ENCODE assay signal across 2 cellular contexts in the genomic region with DNA sequence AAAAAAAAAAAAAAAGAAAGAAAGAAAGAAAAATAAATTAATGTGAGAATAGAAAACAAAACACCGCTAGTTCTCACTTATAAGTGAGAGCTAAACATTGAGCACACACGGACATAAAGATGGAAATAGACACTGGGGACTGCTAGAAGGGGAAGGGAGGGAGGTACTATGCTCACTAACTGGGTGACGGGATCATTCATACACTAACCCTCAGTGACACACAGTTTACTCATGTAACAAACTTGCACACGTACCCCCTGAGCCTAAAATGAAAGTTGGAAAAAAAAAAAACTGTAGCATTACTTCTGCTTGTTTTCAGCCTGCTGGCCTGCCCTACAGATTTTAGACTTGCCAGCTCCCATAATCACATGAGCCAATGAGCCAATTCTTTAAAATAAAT.
TF ChIP-seq lines count a peak whose summit lies in the region.

No MANE protein-coding gene starts in this region.

TF ChIP-seq in SK-N-SH treated with all-trans-retinoic acid at 6 μM for 48 hours, 23 proteins besides CTCF, POLR2A, EP300 and RAD21:
- no peak for TF ChIP-seq RARB (CRISPR knock-in tag; IDR thresholded peaks at IDR 0.05)
- TF ChIP-seq, protein P1, sequence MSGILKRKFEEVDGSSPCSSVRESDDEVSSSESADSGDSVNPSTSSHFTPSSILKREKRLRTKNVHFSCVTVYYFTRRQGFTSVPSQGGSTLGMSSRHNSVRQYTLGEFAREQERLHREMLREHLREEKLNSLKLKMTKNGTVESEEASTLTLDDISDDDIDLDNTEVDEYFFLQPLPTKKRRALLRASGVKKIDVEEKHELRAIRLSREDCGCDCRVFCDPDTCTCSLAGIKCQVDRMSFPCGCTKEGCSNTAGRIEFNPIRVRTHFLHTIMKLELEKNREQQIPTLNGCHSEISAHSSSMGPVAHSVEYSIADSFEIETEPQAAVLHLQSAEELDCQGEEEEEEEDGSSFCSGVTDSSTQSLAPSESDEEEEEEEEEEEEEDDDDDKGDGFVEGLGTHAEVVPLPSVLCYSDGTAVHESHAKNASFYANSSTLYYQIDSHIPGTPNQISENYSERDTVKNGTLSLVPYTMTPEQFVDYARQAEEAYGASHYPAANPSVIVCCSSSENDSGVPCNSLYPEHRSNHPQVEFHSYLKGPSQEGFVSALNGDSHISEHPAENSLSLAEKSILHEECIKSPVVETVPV (CRISPR knock-in tag; IDR thresholded peaks at IDR 0.05), result no peak
- TF ChIP-seq CSDC2 (CRISPR knock-in tag; IDR thresholded peaks at IDR 0.05), result no peak
- TF ChIP-seq, protein P2, sequence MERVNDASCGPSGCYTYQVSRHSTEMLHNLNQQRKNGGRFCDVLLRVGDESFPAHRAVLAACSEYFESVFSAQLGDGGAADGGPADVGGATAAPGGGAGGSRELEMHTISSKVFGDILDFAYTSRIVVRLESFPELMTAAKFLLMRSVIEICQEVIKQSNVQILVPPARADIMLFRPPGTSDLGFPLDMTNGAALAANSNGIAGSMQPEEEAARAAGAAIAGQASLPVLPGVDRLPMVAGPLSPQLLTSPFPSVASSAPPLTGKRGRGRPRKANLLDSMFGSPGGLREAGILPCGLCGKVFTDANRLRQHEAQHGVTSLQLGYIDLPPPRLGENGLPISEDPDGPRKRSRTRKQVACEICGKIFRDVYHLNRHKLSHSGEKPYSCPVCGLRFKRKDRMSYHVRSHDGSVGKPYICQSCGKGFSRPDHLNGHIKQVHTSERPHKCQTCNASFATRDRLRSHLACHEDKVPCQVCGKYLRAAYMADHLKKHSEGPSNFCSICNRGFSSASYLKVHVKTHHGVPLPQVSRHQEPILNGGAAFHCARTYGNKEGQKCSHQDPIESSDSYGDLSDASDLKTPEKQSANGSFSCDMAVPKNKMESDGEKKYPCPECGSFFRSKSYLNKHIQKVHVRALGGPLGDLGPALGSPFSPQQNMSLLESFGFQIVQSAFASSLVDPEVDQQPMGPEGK (CRISPR knock-in tag; IDR thresholded peaks at IDR 0.05; ENCODE audit: borderline replicate concordance), result no peak
- no peak for TF ChIP-seq SNAI2 (CRISPR knock-in tag; IDR thresholded peaks at IDR 0.05)
- TF ChIP-seq ZC3H10 (CRISPR knock-in tag; IDR thresholded peaks at IDR 0.05), result no peak
- no peak for TF ChIP-seq GLIS3 (CRISPR knock-in tag; IDR thresholded peaks at IDR 0.05)
- TF ChIP-seq TCF4 (CRISPR knock-in tag; IDR thresholded peaks at IDR 0.05; ENCODE audit: borderline replicate concordance), result no peak
- TF ChIP-seq ZFP3 (CRISPR knock-in tag; IDR thresholded peaks at IDR 0.05), result no peak
- TF ChIP-seq ISL1 (CRISPR knock-in tag; IDR thresholded peaks at IDR 0.05), result no peak
- TF ChIP-seq OSR1 (CRISPR knock-in tag; IDR thresholded peaks at IDR 0.05), result no peak
- no peak for TF ChIP-seq ZNF8 (CRISPR knock-in tag; IDR thresholded peaks at IDR 0.05)
- no peak for TF ChIP-seq ARNTL (CRISPR knock-in tag; IDR thresholded peaks at IDR 0.05; ENCODE audit: borderline replicate concordance, low read depth)
- TF ChIP-seq BACH2 (CRISPR knock-in tag; IDR thresholded peaks at IDR 0.05; ENCODE audit: borderline replicate concordance), result no peak
- TF ChIP-seq, protein P3, sequence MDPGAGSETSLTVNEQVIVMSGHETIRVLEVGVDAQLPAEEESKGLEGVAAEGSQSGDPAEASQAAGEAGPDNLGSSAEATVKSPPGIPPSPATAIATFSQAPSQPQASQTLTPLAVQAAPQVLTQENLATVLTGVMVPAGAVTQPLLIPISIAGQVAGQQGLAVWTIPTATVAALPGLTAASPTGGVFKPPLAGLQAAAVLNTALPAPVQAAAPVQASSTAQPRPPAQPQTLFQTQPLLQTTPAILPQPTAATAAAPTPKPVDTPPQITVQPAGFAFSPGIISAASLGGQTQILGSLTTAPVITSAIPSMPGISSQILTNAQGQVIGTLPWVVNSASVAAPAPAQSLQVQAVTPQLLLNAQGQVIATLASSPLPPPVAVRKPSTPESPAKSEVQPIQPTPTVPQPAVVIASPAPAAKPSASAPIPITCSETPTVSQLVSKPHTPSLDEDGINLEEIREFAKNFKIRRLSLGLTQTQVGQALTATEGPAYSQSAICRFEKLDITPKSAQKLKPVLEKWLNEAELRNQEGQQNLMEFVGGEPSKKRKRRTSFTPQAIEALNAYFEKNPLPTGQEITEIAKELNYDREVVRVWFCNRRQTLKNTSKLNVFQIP (CRISPR knock-in tag; IDR thresholded peaks at IDR 0.05; ENCODE audit: borderline replicate concordance, low read depth), result no peak
- TF ChIP-seq ZNF70 (CRISPR knock-in tag; IDR thresholded peaks at IDR 0.05), result no peak
- TF ChIP-seq, protein P4, sequence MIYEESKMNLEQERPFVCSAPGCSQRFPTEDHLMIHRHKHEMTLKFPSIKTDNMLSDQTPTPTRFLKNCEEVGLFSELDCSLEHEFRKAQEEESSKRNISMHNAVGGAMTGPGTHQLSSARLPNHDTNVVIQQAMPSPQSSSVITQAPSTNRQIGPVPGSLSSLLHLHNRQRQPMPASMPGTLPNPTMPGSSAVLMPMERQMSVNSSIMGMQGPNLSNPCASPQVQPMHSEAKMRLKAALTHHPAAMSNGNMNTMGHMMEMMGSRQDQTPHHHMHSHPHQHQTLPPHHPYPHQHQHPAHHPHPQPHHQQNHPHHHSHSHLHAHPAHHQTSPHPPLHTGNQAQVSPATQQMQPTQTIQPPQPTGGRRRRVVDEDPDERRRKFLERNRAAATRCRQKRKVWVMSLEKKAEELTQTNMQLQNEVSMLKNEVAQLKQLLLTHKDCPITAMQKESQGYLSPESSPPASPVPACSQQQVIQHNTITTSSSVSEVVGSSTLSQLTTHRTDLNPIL (CRISPR knock-in tag; IDR thresholded peaks at IDR 0.05; ENCODE audit: low read depth), result no peak
- no peak for TF ChIP-seq ZNF565 (CRISPR knock-in tag; conservative IDR thresholded peaks at IDR 0.05; ENCODE audit: low read depth)

TF ChIP-seq in SK-N-SH, 30 proteins besides CTCF, POLR2A, EP300 and RAD21 (continued from another document):
- TF ChIP-seq FOXJ3 (CRISPR knock-in tag; IDR thresholded peaks at IDR 0.05), result no peak
